ENCODE assay signal across 10 cellular contexts in the genomic region with DNA sequence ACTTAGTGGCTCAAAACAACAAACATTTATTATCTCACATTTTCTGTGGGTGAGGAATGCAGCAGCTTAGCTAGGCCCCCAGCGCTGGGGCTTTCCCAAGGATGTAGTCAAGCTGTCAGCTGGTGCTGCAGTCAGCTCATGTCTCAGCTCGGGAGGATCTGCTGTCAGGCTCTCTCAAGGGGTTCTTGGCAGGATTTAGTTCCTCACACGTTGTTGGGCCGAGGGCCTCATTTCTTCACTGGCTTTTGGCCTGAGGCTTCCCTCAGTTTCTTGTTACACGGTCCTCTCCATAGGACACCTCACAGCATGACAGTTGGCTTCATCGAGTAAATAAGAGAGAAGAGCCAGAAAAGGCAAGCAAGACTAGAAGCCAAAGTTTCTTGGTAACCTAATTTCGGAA. TPM values are rescaled to one million over a fixed set of nuclear protein-coding genes. Genes with fewer than 3 reads are reported as not detected.
DNase-seq lines count a peak whose midpoint lies in the region; ATAC-seq, FAIRE-seq and TF ChIP-seq lines count a peak whose summit lies in the region.
"Had no signal": no experiment of that assay in that cellular context is flagged by ENCODE, and none has a peak within 500 bp of the region (broad histone marks: within the 10 kb centered on the region; RNA-seq: fewer than 3 reads in every experiment).

No MANE protein-coding gene starts in this region.

- H3K9me3 ChIP-seq in right lobe of liver = no peaks in the 10 kb centered on the region
- H3K9me3 ChIP-seq in HepG2 (ENCODE audit: low read length) = no peaks in the 10 kb centered on the region

- no peak for TF ChIP-seq RAD21 in HepG2 (CRISPR knock-in tag; IDR thresholded peaks at IDR 0.05)

- no peaks in the 10 kb centered on the region for H3K27me3 ChIP-seq in right lobe of liver
- peaks cover 0 to 1% of the 10 kb centered on the region in 2 experiments; a peak in 1 of 5 replicates for H3K27me3 ChIP-seq in HepG2 (ENCODE audit: control insufficient read depth in 1 of 2, insufficient read depth in 2 of 2, low read length in 2 of 2)

- CTCF ChIA-PET in HepG2 (lab: Yijun Ruan, JAX; ENCODE audit: low intra/inter-chr PET ratio, low total read pairs) = interaction anchor here (1.0 to 2.6 kb wide), 4 partner anchors 54 to 401 kb away, joined by 3 to 67 read pairs (median 8); no protein-coding TSS in a partner anchor

- no peaks in the 10 kb centered on the region for H4K20me1 ChIP-seq in HepG2 (ENCODE audit: insufficient read depth, low read length)

- no peak overlapping the region for H3K9ac ChIP-seq in HepG2 (ENCODE audit: insufficient read depth, low read depth, low read length)

- no TSS peak for BruUV-seq in HepG2 (replicated peaks; lab: Mats Ljungman, UMichigan)

- ATAC-seq in right lobe of liver (peak; percentile 48 to 76 (median 52)), HepG2 (no peak), Right ventricle myocardium superior (ENCODE audit: poor library complexity) (peak; percentile 81), HG02981 (IDR thresholded peaks at IDR 0.05; ENCODE audit: unreplicated experiment) (no peak), GM21367 (IDR thresholded peaks at IDR 0.05; ENCODE audit: unreplicated experiment) (no peak)

- TF ChIP-seq POLR2A in right lobe of liver (IDR thresholded peaks at IDR 0.05) (no peak), HepG2 (IDR thresholded peaks at IDR 0.05; ENCODE audit: insufficient read depth in 1 of 2, low read depth in 2 of 2, low read length in 2 of 2) (no peak)

- TF ChIP-seq EP300 in HepG2 (IDR thresholded peaks at IDR 0.05; ENCODE audit: low read depth in 2 of 2, low read length in 2 of 2) = no peak
- TF ChIP-seq EP300 in HepG2 (CRISPR knock-in tag; IDR thresholded peaks at IDR 0.05; ENCODE audit: borderline replicate concordance) = no peak

- WGBS in right lobe of liver (ENCODE audit: insufficient coverage, low coverage, low lambda C conversion rate, missing lambda C conversion rate) = 21% methylated on average over 7 of the region's 7 CpGs
- WGBS in HepG2 (ENCODE audit: low lambda C conversion rate) = 27% methylated on average over 6 of the region's 7 CpGs

- no peak for TF ChIP-seq CTCF in right lobe of liver (IDR thresholded peaks at IDR 0.05)
- TF ChIP-seq CTCF in HepG2 (CRISPR knock-in tag; IDR thresholded peaks at IDR 0.05) = no peak

- FAIRE-seq in HepG2 (lab: Jason Lieb, UNC) = no peak

- POLR2A ChIA-PET in HepG2 (lab: Yijun Ruan, JAX) = interaction anchor here (0.9 to 1.3 kb wide), 2 partner anchors 13 to 46 kb away, joined by 3 read pairs; a partner anchor contains a TSS

- DNase-seq in right lobe of liver (peak in 1 of 3 donors; percentile 36), HepG2 (ENCODE audit: low spot score) (no peak), NCI-H226 (peak; percentile 78), Right ventricle myocardium superior (no peak), NCI-H2107 treated with DMSO at 0.1 percent for 48 hours (lab: John Stamatoyannopoulos, UW; ENCODE audit: unreplicated experiment) (no peak)
- DNase-seq in stimulated activated naive CD4-positive, alpha-beta T cell (lab: John Stamatoyannopoulos, UW) = no peak
- DNase-seq: stimulated activated CD4-positive, alpha-beta T cell treated with anti-CD3 and anti-CD28 coated beads, Interleukin-2, amount 100 ng/mL, for 24 hours had no signal

- H3K27ac ChIP-seq in right lobe of liver = no peak overlapping the region
- H3K27ac ChIP-seq in HepG2 (ENCODE audit: extremely low read length, insufficient read depth, low read length) = no peak overlapping the region

- H3K4me2 ChIP-seq in HepG2 (ENCODE audit: low read depth, low read length) = no peak overlapping the region; the same call in 1 of the 2 replicates

- H3K4me3 ChIP-seq in right lobe of liver (no peak overlapping the region), HepG2 (replicated peaks in 1 of 3; ENCODE audit: insufficient read depth in 1 of 3, low read depth in 2 of 3, low read length in 3 of 3) (no peak overlapping the region)

- no peaks in the 10 kb centered on the region for H3K36me3 ChIP-seq in right lobe of liver
- no peaks in the 10 kb centered on the region for H3K36me3 ChIP-seq in HepG2 (replicated peaks in 1 of 2; ENCODE audit: control insufficient read depth in 1 of 2, insufficient read depth in 2 of 2, low read length in 2 of 2)

- H3K4me1 ChIP-seq in right lobe of liver (peaks cover 0 to 5% (median 0%) of the 10 kb centered on the region in 4 donors), HepG2 (ENCODE audit: insufficient read depth, low read length) (peaks cover 40% of the 10 kb centered on the region)

- no peak overlapping the region for H2AFZ ChIP-seq in HepG2 (ENCODE audit: low read length)

- in situ Hi-C loops in HepG2 (cut with HindIII; ENCODE audit: extremely low pct_ligation_motif_present, low pct_unique_long_range_greater_than_20kb) = no loop called here

- intact Hi-C loops in right lobe of liver (cut with DNase I) (loop anchor here in 1 of 2 donors (10.0 kb wide), 1 partner anchor 53 kb away; no protein-coding TSS in a partner anchor), HepG2 (cut with micrococcal nuclease; ENCODE audit: unreplicated experiment) (loop anchor here (1.0 to 2.0 kb wide), 2 partner anchors 58 to 159 kb away; no protein-coding TSS in a partner anchor), Right ventricle myocardium superior (cut with DNase I) (no loop called here)

- no peaks in the 10 kb centered on the region for H3K79me2 ChIP-seq in HepG2 (ENCODE audit: insufficient read depth, low read length)

TF ChIP-seq in HepG2, 621 proteins besides CTCF, POLR2A, EP300 and RAD21 (continues in another document):
- TF ChIP-seq MAF1 (CRISPR knock-in tag; IDR thresholded peaks at IDR 0.05; ENCODE audit: borderline replicate concordance) = no peak

RNA-seq across cellular contexts. Expression of a gene that starts 13.7 kb away (rescaled TPM):
- 10 to 100 TPM; 19.1 to 34.5 (median 26.9) TPM for total RNA-seq in right lobe of liver
- 173 and 250 TPM in 2 replicates for total RNA-seq in HepG2 (2016; rRNA removed; fragmentation: Illumina TruSeq; extraction: Trizol)
- 14.1 and 18.4 TPM in 2 replicates for total RNA-seq in HepG2 (2016; cell fraction: cytosol; rRNA removed; fragmentation: Illumina TruSeq; extraction: Trizol; ENCODE audit: low read depth)
- 173 and 234 TPM in 2 replicates for total RNA-seq in HepG2 (2016; cell fraction: insoluble cytoplasmic fraction; rRNA removed; fragmentation: Illumina TruSeq; extraction: Trizol)
- total RNA-seq in HepG2 (2016; cell fraction: membrane; rRNA removed; fragmentation: Illumina TruSeq; extraction: Trizol) = 38.5 and 45.7 TPM in 2 replicates
- 249 and 251 TPM in 2 replicates for total RNA-seq in HepG2 (2016; cell fraction: nucleus; rRNA removed; fragmentation: Illumina TruSeq; extraction: Trizol)
- 41.3 and 55.9 TPM in 2 replicates for polyA plus RNA-seq in HepG2 (2011; rRNA removed)
- 8.6 and 12.8 TPM in 2 replicates for polyA plus RNA-seq in HepG2 (2011; cell fraction: cytosol; rRNA removed)
- polyA plus RNA-seq in HepG2 (2011; cell fraction: nucleus; rRNA removed) = 39.7 and 59.0 TPM in 2 replicates
- polyA plus RNA-seq in HepG2 (2012) = 63.0 and 109 TPM in 2 replicates
- 3.4 and 3.6 TPM in 2 replicates for polyA plus RNA-seq in HepG2 (2016; cell fraction: cytosol; fragmentation: Illumina TruSeq; extraction: Trizol; ENCODE audit: low read depth)
- 156 and 157 TPM in 2 replicates for polyA plus RNA-seq in HepG2 (2016; cell fraction: insoluble cytoplasmic fraction; fragmentation: Illumina TruSeq; extraction: Trizol; ENCODE audit: low read depth)
- polyA plus RNA-seq in HepG2 (2016; cell fraction: membrane; fragmentation: Illumina TruSeq; extraction: Trizol; ENCODE audit: low read depth) = 9.2 and 11.6 TPM in 2 replicates
- 227 and 232 TPM in 2 replicates for polyA plus RNA-seq in HepG2 (2016; cell fraction: nucleus; fragmentation: Illumina TruSeq; extraction: Trizol; ENCODE audit: insufficient read depth, low read depth)
- polyA minus RNA-seq in HepG2 (2011; rRNA and poly(A)+ RNA removed; ENCODE audit: low replicate concordance) = 58.3 and 119 TPM in 2 replicates
- 33.5 and 35.1 TPM in 2 replicates for polyA minus RNA-seq in HepG2 (2011; cell fraction: cytosol; rRNA and poly(A)+ RNA removed)
- polyA minus RNA-seq in HepG2 (2011; cell fraction: nucleus; rRNA and poly(A)+ RNA removed) = 254 and 272 TPM in 2 replicates
- total RNA-seq in Right ventricle myocardium superior = 39.8 TPM

RNA-seq across cellular contexts. Expression of a gene that starts 24.2 kb away (rescaled TPM):
- total RNA-seq in right lobe of liver (10 to 100 TPM; 10.2 to 18.6 (median 12.6) TPM), HepG2 (2016; rRNA removed; fragmentation: Illumina TruSeq; extraction: Trizol) (10.3 and 10.4 TPM in 2 replicates), Right ventricle myocardium superior (10.6 TPM)
- total RNA-seq in HepG2 (2016; cell fraction: cytosol; rRNA removed; fragmentation: Illumina TruSeq; extraction: Trizol; ENCODE audit: low read depth) = 3.6 and 3.8 TPM in 2 replicates
- 10.3 and 10.5 TPM in 2 replicates for total RNA-seq in HepG2 (2016; cell fraction: insoluble cytoplasmic fraction; rRNA removed; fragmentation: Illumina TruSeq; extraction: Trizol)
- 12.0 and 13.5 TPM in 2 replicates for total RNA-seq in HepG2 (2016; cell fraction: membrane; rRNA removed; fragmentation: Illumina TruSeq; extraction: Trizol)
- total RNA-seq in HepG2 (2016; cell fraction: nucleus; rRNA removed; fragmentation: Illumina TruSeq; extraction: Trizol) = 9.3 and 10.1 TPM in 2 replicates
- 3.7 and 8.4 TPM in 2 replicates for polyA plus RNA-seq in HepG2 (2011; rRNA removed)
- 4.9 and 6.5 TPM in 2 replicates for polyA plus RNA-seq in HepG2 (2011; cell fraction: cytosol; rRNA removed)
- polyA plus RNA-seq in HepG2 (2011; cell fraction: nucleus; rRNA removed) = 8.2 and 13.0 TPM in 2 replicates
- polyA plus RNA-seq in HepG2 (2012) = 9.1 and 16.7 TPM in 2 replicates
- 4.6 and 5.9 TPM in 2 replicates for polyA plus RNA-seq in HepG2 (2016; cell fraction: cytosol; fragmentation: Illumina TruSeq; extraction: Trizol; ENCODE audit: low read depth)
- polyA plus RNA-seq in HepG2 (2016; cell fraction: insoluble cytoplasmic fraction; fragmentation: Illumina TruSeq; extraction: Trizol; ENCODE audit: low read depth) = 13.7 and 14.1 TPM in 2 replicates
- polyA plus RNA-seq in HepG2 (2016; cell fraction: membrane; fragmentation: Illumina TruSeq; extraction: Trizol; ENCODE audit: low read depth) = 12.2 and 13.8 TPM in 2 replicates
- polyA plus RNA-seq in HepG2 (2016; cell fraction: nucleus; fragmentation: Illumina TruSeq; extraction: Trizol; ENCODE audit: insufficient read depth, low read depth) = 16.0 and 16.8 TPM in 2 replicates
- 26.7 TPM in 1 of 2 replicates, not detected in the other for polyA minus RNA-seq in HepG2 (2011; rRNA and poly(A)+ RNA removed; ENCODE audit: low replicate concordance)
- polyA minus RNA-seq in HepG2 (2011; cell fraction: cytosol; rRNA and poly(A)+ RNA removed) = 5.5 and 9.2 TPM in 2 replicates
- polyA minus RNA-seq in HepG2 (2011; cell fraction: nucleus; rRNA and poly(A)+ RNA removed) = 10.3 and 15.8 TPM in 2 replicates
- total RNA-seq: T-helper 2 cell treated with Interferon-gamma antibody and Interleukin-4, amounts not matched to agents 100 ng/mL and 5 ng/mL, for 36 hours had no signal

Comparison
In these comparisons a context has a peak if more than half of its experiments do, and no peak if none do; other contexts are left out.
1. ATAC-seq: peak in right lobe of liver (4 of 4) and Right ventricle myocardium superior (single experiment); none in HepG2 (single experiment), HG02981 (single experiment) and GM21367 (single experiment).